In the genomic region with DNA sequence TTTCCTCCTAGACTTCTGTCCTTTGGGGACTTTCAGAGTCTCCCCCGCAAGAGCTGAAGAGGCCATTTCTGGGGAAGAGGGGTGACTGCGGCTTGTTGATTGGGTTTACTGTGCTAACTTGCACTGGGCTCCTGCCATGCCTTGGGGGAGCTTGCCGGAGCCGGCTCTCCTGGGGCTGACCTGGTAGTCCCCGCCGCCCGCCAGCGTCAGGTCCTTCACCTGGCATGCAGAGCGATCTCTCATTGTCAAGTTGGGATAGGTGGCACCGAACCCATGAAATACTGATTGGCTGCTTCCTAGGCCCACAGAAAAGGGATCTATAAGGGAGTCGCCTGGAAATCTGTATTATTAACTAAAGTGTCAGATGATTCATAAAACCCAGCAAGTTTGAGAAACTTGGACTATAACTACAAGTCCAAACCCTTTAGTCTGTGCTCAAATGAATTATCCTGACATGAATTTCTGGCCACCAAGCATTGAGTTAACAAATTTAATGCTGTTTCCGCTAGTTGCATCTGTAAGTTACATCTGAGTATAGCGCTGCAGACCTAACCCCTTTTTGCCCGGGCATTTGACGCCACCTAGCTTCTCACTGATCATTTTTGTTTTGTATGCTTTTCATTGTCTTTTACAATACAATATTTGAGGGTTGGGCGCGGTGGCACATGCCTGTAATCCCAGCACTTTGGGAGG, we compare ENCODE assay signal across 8 cellular contexts. TPM values are rescaled to one million over a fixed set of nuclear protein-coding genes. Genes with fewer than 3 reads are reported as not detected.
DNase-seq lines count a peak whose midpoint lies in the region; ATAC-seq and TF ChIP-seq lines count a peak whose summit lies in the region.

No MANE protein-coding gene starts in this region.

- peaks cover 0 to 23% (median 7%) of the 10 kb centered on the region in 11 experiments; a peak in 11 of 22 replicates for H3K36me3 ChIP-seq in BLaER1 treated with 17β-estradiol and CSF1 and Interleukin-3, amounts not matched to agents 10 nM and 100 nM
- H3K36me3 ChIP-seq in esophagus squamous epithelium = peaks cover 0 to 10% (median 0%) of the 10 kb centered on the region in 3 donors
- H3K36me3 ChIP-seq in urinary bladder (ENCODE audit: insufficient read depth) = no peaks in the 10 kb centered on the region

- peak overlapping the region; percentile 78 to 99 (median 90) for H3K4me2 ChIP-seq in BLaER1 treated with 17β-estradiol and CSF1 and Interleukin-3, amounts not matched to agents 10 nM and 100 nM

- peak in 5 of 6 experiments; percentile 29 to 43 (median 34) for TF ChIP-seq CTCF in esophagus squamous epithelium (IDR thresholded peaks at IDR 0.05)
- TF ChIP-seq CTCF in nephron (IDR thresholded peaks at IDR 0.05; ENCODE audit: unreplicated experiment in 3 of 3) = peak in 1 of 3 experiments; percentile 15

- H3K4me3 ChIP-seq in BLaER1 treated with 17β-estradiol and CSF1 and Interleukin-3, amounts not matched to agents 10 nM and 100 nM = peak overlapping the region; percentile 76 to 97 (median 86)
- peak overlapping the region; percentile 78 to 94 (median 84) for H3K4me3 ChIP-seq in esophagus squamous epithelium
- peak overlapping the region; percentile 61 for H3K4me3 ChIP-seq in urinary bladder (ENCODE audit: low read depth, low read length)

- peaks cover 20% of the 10 kb centered on the region for H3K4me1 Mint-ChIP-seq in nephron

- DNase-seq in NCI-H748 treated with DMSO at 0.1 percent for 48 hours (lab: John Stamatoyannopoulos, UW) (peak; percentile 66), activated T-cell treated with anti-CD3 and anti-CD28 coated beads for 24 hours (ENCODE audit: low read depth) (peak; percentile 34), esophagus squamous epithelium (lab: John Stamatoyannopoulos, UW) (no peak)

- 3 to 5% methylated on average over 7 to 9 of the region's 17 CpGs for WGBS in esophagus squamous epithelium, 2 donors
- 6% methylated on average over 17 of the region's 17 CpGs for WGBS in urinary bladder

- no peaks in the 10 kb centered on the region for H3K9me3 Mint-ChIP-seq in nephron

- H3K9ac ChIP-seq in BLaER1 treated with 17β-estradiol and CSF1 and Interleukin-3, amounts not matched to agents 10 nM and 100 nM = peak overlapping the region; percentile 82 to 97 (median 91)

- peak overlapping the region; percentile 92 to 94 (median 93) for H3K27ac Mint-ChIP-seq in nephron

- H3K9me3 ChIP-seq in BLaER1 treated with 17β-estradiol and CSF1 and Interleukin-3, amounts not matched to agents 10 nM and 100 nM (replicated peaks in 1 of 11) = no peaks in the 10 kb centered on the region
- H3K9me3 ChIP-seq in esophagus squamous epithelium = no peaks in the 10 kb centered on the region

- peak overlapping the region; percentile 73 to 96 (median 93) for H3K27ac ChIP-seq in BLaER1 treated with 17β-estradiol and CSF1 and Interleukin-3, amounts not matched to agents 10 nM and 100 nM
- H3K27ac ChIP-seq in esophagus squamous epithelium (peak overlapping the region; percentile 92 to 98 (median 95)), urinary bladder (ENCODE audit: low read depth) (peak overlapping the region; percentile 86)

- H3K27me3 Mint-ChIP-seq in nephron (ENCODE audit: low read depth) = no peaks in the 10 kb centered on the region

- peaks cover 12 to 42% (median 37%) of the 10 kb centered on the region in 11 experiments; a peak in 20 of 22 replicates for H4K20me1 ChIP-seq in BLaER1 treated with 17β-estradiol and CSF1 and Interleukin-3, amounts not matched to agents 10 nM and 100 nM

- no peak for TF ChIP-seq POLR2A in esophagus squamous epithelium (IDR thresholded peaks at IDR 0.05)

- no peaks in the 10 kb centered on the region for H3K36me3 Mint-ChIP-seq in nephron (ENCODE audit: low read depth)

- intact Hi-C loops in esophagus squamous epithelium (cut with DNase I) = no loop called here

- peaks cover 40 to 59% (median 48%) of the 10 kb centered on the region in 10 experiments for H3K4me1 ChIP-seq in BLaER1 treated with 17β-estradiol and CSF1 and Interleukin-3, amounts not matched to agents 10 nM and 100 nM
- H3K4me1 ChIP-seq in esophagus squamous epithelium (peaks cover 28 to 53% (median 29%) of the 10 kb centered on the region in 3 donors), urinary bladder (ENCODE audit: insufficient read depth) (no peaks in the 10 kb centered on the region)

- H3K4me3 Mint-ChIP-seq in nephron = peak overlapping the region; percentile 86 to 95 (median 92)

- H3K27me3 ChIP-seq in BLaER1 treated with 17β-estradiol and CSF1 and Interleukin-3, amounts not matched to agents 10 nM and 100 nM = no peaks in the 10 kb centered on the region
- H3K27me3 ChIP-seq in esophagus squamous epithelium = no peaks in the 10 kb centered on the region

- peak; percentile 34 for ATAC-seq in GM19328 (IDR thresholded peaks at IDR 0.05; ENCODE audit: unreplicated experiment)
- ATAC-seq in HG03439 (IDR thresholded peaks at IDR 0.05; ENCODE audit: unreplicated experiment) = peak; percentile 28

RNA-seq across cellular contexts. Expression of gene IMP3, which starts 0.6 kb away (rescaled TPM):
- 100 to 1,000 TPM; 129 to 173 (median 140) TPM for total RNA-seq in esophagus squamous epithelium
- total RNA-seq in urinary bladder = 30.1 TPM
- 62.5 TPM for polyA plus RNA-seq in urinary bladder

RNA-seq across cellular contexts. Expression of gene SNX33, which starts 7.1 kb away (rescaled TPM):
- 10 to 100 TPM; 20.3 to 36.4 (median 25.9) TPM for total RNA-seq in esophagus squamous epithelium
- total RNA-seq in urinary bladder = 11.1 TPM
- polyA plus RNA-seq in urinary bladder = 25.8 TPM

RNA-seq across cellular contexts. Expression of gene SNUPN, which starts 15.1 kb away (rescaled TPM):
- 10 to 100 TPM in 3 of 4 donors, 1 to 10 TPM in 1; 8.7 to 19.1 (median 13.5) TPM for total RNA-seq in esophagus squamous epithelium
- 25.1 TPM for total RNA-seq in urinary bladder
- 23.6 TPM for polyA plus RNA-seq in urinary bladder
